Comparison of ENCODE assay signal across 1 cellular context in genomic region chr10:35308809-35309208, GRCh38.
TF ChIP-seq lines count a peak whose summit lies in the region.

No MANE protein-coding gene starts in this region.

TF ChIP-seq in HepG2, 621 proteins besides CTCF, POLR2A, EP300 and RAD21:
- TF ChIP-seq NAIF1 (CRISPR knock-in tag; IDR thresholded peaks at IDR 0.05; ENCODE audit: borderline replicate concordance) (no peak), SNAPC5 (CRISPR knock-in tag; IDR thresholded peaks at IDR 0.05; ENCODE audit: borderline replicate concordance) (no peak), YEATS2 (CRISPR knock-in tag; IDR thresholded peaks at IDR 0.05; ENCODE audit: borderline replicate concordance) (no peak), ZNF550 (CRISPR knock-in tag; IDR thresholded peaks at IDR 0.05; ENCODE audit: borderline replicate concordance) (no peak), ZNF562 (CRISPR knock-in tag; IDR thresholded peaks at IDR 0.05; ENCODE audit: borderline replicate concordance) (no peak), ZSCAN25 (CRISPR knock-in tag; IDR thresholded peaks at IDR 0.05) (no peak), ZSCAN5A (CRISPR knock-in tag; IDR thresholded peaks at IDR 0.05; ENCODE audit: borderline replicate concordance) (no peak), MIXL1 (CRISPR knock-in tag; IDR thresholded peaks at IDR 0.05) (no peak), FOXJ3 (CRISPR knock-in tag; IDR thresholded peaks at IDR 0.05; ENCODE audit: borderline replicate concordance) (no peak), SATB2 (CRISPR knock-in tag; IDR thresholded peaks at IDR 0.05) (no peak), RERE (CRISPR knock-in tag; IDR thresholded peaks at IDR 0.05; ENCODE audit: low read depth) (no peak), ZBTB39 (CRISPR knock-in tag; IDR thresholded peaks at IDR 0.05) (no peak), RARG (CRISPR knock-in tag; IDR thresholded peaks at IDR 0.05; ENCODE audit: low read depth) (no peak), BRCA1 (CRISPR knock-in tag; IDR thresholded peaks at IDR 0.05) (no peak), ZFP82 (CRISPR knock-in tag; IDR thresholded peaks at IDR 0.05; ENCODE audit: borderline replicate concordance) (no peak), CEBPZ (IDR thresholded peaks at IDR 0.05; ENCODE audit: low read length) (no peak), EZH2 (conservative IDR thresholded peaks at IDR 0.05; ENCODE audit: low read depth, low read length) (no peak), STAT6 (CRISPR knock-in tag; IDR thresholded peaks at IDR 0.05; ENCODE audit: borderline replicate concordance) (no peak)
TF ChIP-seq in HepG2: peak in this region for 0.
